In genomic region chr9:88993327-88993726, GRCh38 we compare ENCODE assay signal across 18 cellular contexts. TPM values are rescaled to one million over a fixed set of nuclear protein-coding genes. Genes with fewer than 3 reads are reported as not detected.
DNase-seq lines count a peak whose midpoint lies in the region; ATAC-seq, FAIRE-seq and TF ChIP-seq lines count a peak whose summit lies in the region.
"Had no signal": no experiment of that assay in that cellular context is flagged by ENCODE, and none has a peak within 500 bp of the region (broad histone marks: within the 10 kb centered on the region; RNA-seq: fewer than 3 reads in every experiment).

No MANE protein-coding gene starts in this region.

- H3K4me3 Mint-ChIP-seq in activated naive CD8-positive, alpha-beta T cell treated with anti-CD3 and anti-CD28 coated beads for 36 hours, result no peak overlapping the region
- H3K4me3 Mint-ChIP-seq: activated T-helper 1 cell treated with anti-CD3 and anti-CD28 coated beads, Interleukin-12 subunit alpha, Interleukin-12 subunit beta, Interleukin-2, Interleukin-4 antibody, amounts not matched to agents 30 ng/mL and 10 ng/mL and 1 ng/mL, durations not matched to agents 14 hours and 24 hours and 36 hours; CD4-positive, CD25-positive, alpha-beta regulatory T cell; stimulated activated naive CD8-positive, alpha-beta T cell treated with anti-CD3 and anti-CD28 coated beads, Interleukin-15, amount 100 ng/mL, for 72 hours had no signal

- no peaks in the 10 kb centered on the region for H3K36me3 Mint-ChIP-seq in activated naive CD8-positive, alpha-beta T cell treated with anti-CD3 and anti-CD28 coated beads for 36 hours
- H3K36me3 Mint-ChIP-seq: CD4-positive, CD25-positive, alpha-beta regulatory T cell had no signal

- DNase-seq in HFF-Myc (ENCODE audit: extremely low read depth, low read depth) (no peak), amniotic epithelial cell (ENCODE audit: low read depth) (peak; percentile 70), kidney (no peak), gastrocnemius medialis (no peak), RKO (ENCODE audit: low spot score) (no peak), nucleus accumbens (lab: John Stamatoyannopoulos, UW) (no peak)
- DNase-seq in activated naive CD8-positive, alpha-beta T cell treated with anti-CD3 and anti-CD28 coated beads for 36 hours, result no peak
- no peak for DNase-seq in activated CD4-positive, alpha-beta T cell treated with anti-CD3 and anti-CD28 coated beads for 1 hour
- DNase-seq: activated CD4-positive, alpha-beta T cell treated with anti-CD3 and anti-CD28 coated beads for 48 hours; CD4-positive, CD25-positive, alpha-beta regulatory T cell; KG1; NCI-H1694 treated with DMSO at 0.1 percent for 48 hours; NCI-H526; retina; stimulated activated naive CD8-positive, alpha-beta T cell treated with anti-CD3 and anti-CD28 coated beads, Interleukin-15, amount 100 ng/mL, for 72 hours had no signal

- H3K4me1 Mint-ChIP-seq in activated naive CD8-positive, alpha-beta T cell treated with anti-CD3 and anti-CD28 coated beads for 36 hours, result peaks cover 24% of the 10 kb centered on the region

- H3K27ac ChIP-seq in kidney (ENCODE audit: low read depth in 2 of 2, low read length in 2 of 2) (peak overlapping the region; percentile 35 to 47), gastrocnemius medialis (no peak overlapping the region)
- H3K27ac ChIP-seq: body of pancreas, RWPE1 had no signal

- H3K27ac Mint-ChIP-seq in activated naive CD8-positive, alpha-beta T cell treated with anti-CD3 and anti-CD28 coated beads for 36 hours, result no peak overlapping the region
- H3K27ac Mint-ChIP-seq: activated T-helper 1 cell treated with anti-CD3 and anti-CD28 coated beads, Interleukin-12 subunit alpha, Interleukin-12 subunit beta, Interleukin-2, Interleukin-4 antibody, amounts not matched to agents 30 ng/mL and 10 ng/mL and 1 ng/mL, durations not matched to agents 14 hours and 24 hours and 36 hours; CD4-positive, CD25-positive, alpha-beta regulatory T cell; stimulated activated naive CD8-positive, alpha-beta T cell treated with anti-CD3 and anti-CD28 coated beads, Interleukin-15, amount 100 ng/mL, for 72 hours had no signal

- H3K4me1 ChIP-seq in kidney (ENCODE audit: control insufficient read depth in 1 of 2, insufficient read depth in 1 of 2, low read depth in 1 of 2, low read length in 2 of 2) (peaks cover 7 to 13% of the 10 kb centered on the region in 2 donors), gastrocnemius medialis (no peaks in the 10 kb centered on the region)

- H3K9me3 Mint-ChIP-seq in activated naive CD8-positive, alpha-beta T cell treated with anti-CD3 and anti-CD28 coated beads for 36 hours, result no peaks in the 10 kb centered on the region
- H3K9me3 Mint-ChIP-seq: activated T-helper 1 cell treated with anti-CD3 and anti-CD28 coated beads, Interleukin-12 subunit alpha, Interleukin-12 subunit beta, Interleukin-2, Interleukin-4 antibody, amounts not matched to agents 30 ng/mL and 10 ng/mL and 1 ng/mL, durations not matched to agents 14 hours and 24 hours and 36 hours; stimulated activated naive CD8-positive, alpha-beta T cell treated with anti-CD3 and anti-CD28 coated beads, Interleukin-15, amount 100 ng/mL, for 72 hours had no signal

- peaks cover 14 to 22% (median 19%) of the 10 kb centered on the region in 3 donors for H3K27me3 ChIP-seq in gastrocnemius medialis
- H3K27me3 ChIP-seq: body of pancreas had no signal

- no peak for ATAC-seq in gastrocnemius medialis
- ATAC-seq: body of pancreas; stimulated activated naive CD8-positive, alpha-beta T cell treated with anti-CD3 and anti-CD28 coated beads, Interleukin-15, amount 100 ng/mL, for 72 hours had no signal

- H3K4me3 ChIP-seq in HFF-Myc (replicated peaks; ENCODE audit: low read depth, low read length) (peak overlapping the region; percentile 88), kidney (ENCODE audit: low read length in 2 of 2) (peak overlapping the region; percentile 73 to 82), gastrocnemius medialis (peak overlapping the region in 3 of 4 donors; percentile 2 to 51 (median 20))
- H3K4me3 ChIP-seq: body of pancreas had no signal

- no peak for TF ChIP-seq CTCF in HFF-Myc (IDR thresholded peaks at IDR 0.05; ENCODE audit: low read depth, low read length, missing control alignments)
- TF ChIP-seq CTCF in kidney (IDR thresholded peaks at IDR 0.05; ENCODE audit: borderline replicate concordance, extremely low read depth, insufficient read depth), result no peak
- TF ChIP-seq CTCF in gastrocnemius medialis (IDR thresholded peaks at IDR 0.05 in 4 of 5, conservative IDR thresholded peaks at IDR 0.05 in 1 of 5), result no peak

- H3K9me3 ChIP-seq in kidney (ENCODE audit: control insufficient read depth in 1 of 2, low read length in 2 of 2) (no peaks in the 10 kb centered on the region), gastrocnemius medialis (no peaks in the 10 kb centered on the region)
- H3K9me3 ChIP-seq: body of pancreas had no signal

- intact Hi-C loops in kidney (cut with DNase I), result no loop called here
- intact Hi-C loops in gastrocnemius medialis (cut with DNase I; ENCODE audit: low total_unique reads), result no loop called here

- no peaks in the 10 kb centered on the region for H3K36me3 ChIP-seq in kidney (ENCODE audit: control insufficient read depth in 1 of 2, insufficient read depth in 2 of 2, low read length in 2 of 2)
- H3K36me3 ChIP-seq in gastrocnemius medialis, result no peaks in the 10 kb centered on the region

- H3K9ac ChIP-seq in kidney (ENCODE audit: low read length in 2 of 2), result peak overlapping the region; percentile 38 to 44

- no peak for FAIRE-seq in kidney (lab: Jason Lieb, UNC)

- H3K27me3 Mint-ChIP-seq in activated naive CD8-positive, alpha-beta T cell treated with anti-CD3 and anti-CD28 coated beads for 36 hours, result peaks cover 42% of the 10 kb centered on the region

- in situ Hi-C loops in gastrocnemius medialis (cut with MboI; ENCODE audit: low sequenced_read_pairs in 4 of 4), result loop anchor here in 1 of 4 donors (25.0 kb wide), 1 partner anchor 256 kb away; no protein-coding TSS in a partner anchor

- TF ChIP-seq POLR2A in gastrocnemius medialis (IDR thresholded peaks at IDR 0.05), result no peak

RNA-seq across cellular contexts. Expression of gene S1PR3, which starts 2.1 kb away (rescaled TPM):
- total RNA-seq in kidney (36.4 TPM), gastrocnemius medialis (10 to 100 TPM in 1 of 4 donors, 1 to 10 TPM in 3; 3.3 to 13.4 (median 5.7) TPM)
- 12.4 TPM for polyA plus RNA-seq in kidney (ENCODE audit: insufficient read depth, low read depth, low replicate concordance)
- total RNA-seq in activated naive CD8-positive, alpha-beta T cell treated with anti-CD3 and anti-CD28 coated beads for 36 hours, result under 1 TPM; 0.23 to 0.38 TPM
- total RNA-seq: CD4-positive, CD25-positive, alpha-beta regulatory T cell had no signal

Comparison
In these comparisons a context has a peak if more than half of its experiments do, and no peak if none do; other contexts are left out.
1. H3K4me3 ChIP-seq: peak in every context shown above with its lines; median percentile 88 in HFF-Myc; 78 in kidney; 20 in gastrocnemius medialis.
2. H3K27ac ChIP-seq: peak in kidney (2 of 2); none in gastrocnemius medialis (0 of 4).